In the genomic region with DNA sequence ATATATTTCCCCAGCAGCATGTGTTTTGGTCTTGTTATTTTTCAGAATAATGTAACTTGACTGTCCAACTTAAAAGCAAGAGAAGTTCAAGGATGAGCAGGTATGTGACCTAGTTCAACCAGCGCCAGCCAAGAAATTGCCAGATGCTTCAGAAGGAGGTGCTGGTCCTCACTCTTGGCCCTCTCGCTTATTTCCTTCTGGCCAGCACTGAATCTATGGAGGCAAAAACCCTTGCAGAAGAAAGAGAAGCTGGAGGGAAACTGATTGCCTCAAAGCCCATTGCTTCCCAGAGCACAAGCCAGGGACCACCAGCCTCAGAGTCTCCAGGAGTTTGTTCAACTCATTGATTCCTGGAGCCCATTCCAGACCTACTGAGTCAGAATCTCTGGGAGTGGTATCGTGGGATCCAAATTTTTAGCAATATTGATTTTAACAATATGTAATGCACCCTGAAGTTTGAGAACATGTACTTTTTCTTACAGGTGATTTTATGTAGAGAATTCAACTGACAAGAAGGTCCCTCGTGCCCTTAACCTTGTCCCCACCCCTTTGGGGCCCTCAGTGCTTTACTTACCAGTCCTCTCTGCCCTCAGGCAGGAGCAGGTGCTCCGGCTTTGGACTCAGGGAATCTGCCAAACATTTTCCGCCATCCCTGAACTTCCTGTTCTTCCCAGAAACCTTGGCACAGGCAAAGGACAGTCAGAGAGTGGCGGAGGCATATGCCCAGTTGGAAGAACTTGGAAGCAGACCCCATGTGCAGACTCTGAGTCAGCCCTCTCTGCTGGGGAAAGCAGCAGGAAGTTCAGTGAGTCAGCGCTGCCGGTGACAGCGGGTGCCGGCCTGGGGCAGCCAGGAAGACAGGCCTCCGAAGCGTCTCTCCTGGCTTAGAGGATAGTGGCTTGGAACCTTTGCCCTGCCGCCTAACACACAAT, we compare ENCODE assay signal across 10 cellular contexts. TPM values are rescaled to one million over a fixed set of nuclear protein-coding genes. Genes with fewer than 3 reads are reported as not detected.
DNase-seq lines count a peak whose midpoint lies in the region; ATAC-seq and TF ChIP-seq lines count a peak whose summit lies in the region.
"Had no signal": no experiment of that assay in that cellular context is flagged by ENCODE, and none has a peak within 500 bp of the region (broad histone marks: within the 10 kb centered on the region; RNA-seq: fewer than 3 reads in every experiment).

No MANE protein-coding gene starts in this region.

- H3K9me3 ChIP-seq in Loucy (ENCODE audit: insufficient read depth, low read depth, low read length): no peaks in the 10 kb centered on the region

- no peaks in the 10 kb centered on the region for H3K9me2 ChIP-seq in Loucy (replicated peaks; ENCODE audit: low read depth, low read length)

- no peaks in the 10 kb centered on the region for H4K20me1 ChIP-seq in Loucy (ENCODE audit: insufficient read depth, low read length, poor library complexity, severe bottlenecking)

- no peaks in the 10 kb centered on the region for H3K36me3 ChIP-seq in Loucy (ENCODE audit: insufficient read depth, low read length)

- H3K4me3 ChIP-seq in Loucy (ENCODE audit: low read length, poor library complexity, severe bottlenecking): no peak overlapping the region

- intact Hi-C loops in posterior vena cava (cut with DNase I): no loop called here

- ATAC-seq in foreskin keratinocyte: peak; percentile 90

- TF ChIP-seq CTCF in Loucy (conservative IDR thresholded peaks at IDR 0.05; ENCODE audit: low read length) (no peak), foreskin keratinocyte (conservative IDR thresholded peaks at IDR 0.05) (no peak)

- DNase-seq in activated CD4-positive, alpha-beta T cell treated with anti-CD3 and anti-CD28 coated beads for 4 hours: peak; percentile 21 to 25
- no peak for DNase-seq in activated CD4-positive, alpha-beta T cell treated with anti-CD3 and anti-CD28 coated beads, Interleukin-2, amount 50 U/mL, for 1 hour
- peak; percentile 29 for DNase-seq in activated T-cell treated with anti-CD3 and anti-CD28 coated beads, Interleukin-2, amount 50 U/mL, for 1 hour
- DNase-seq in foreskin keratinocyte: peak; percentile 74 to 86
- peak; percentile 92 for DNase-seq in posterior vena cava (ENCODE audit: low spot score)
- DNase-seq in NK-92 (lab: John Stamatoyannopoulos, UW; ENCODE audit: unreplicated experiment): no peak
- no peak for DNase-seq in activated CD4-positive, CD25-positive, alpha-beta regulatory T cell treated with anti-CD3 and anti-CD28 coated beads, Interleukin-2, amount 50 U/mL, for 72 hours
- DNase-seq: DND-41 had no signal

- no peaks in the 10 kb centered on the region for H3K79me2 ChIP-seq in Loucy (ENCODE audit: insufficient read depth, low read length)

- H3K27me3 ChIP-seq in Loucy (ENCODE audit: insufficient read depth, low read length, poor library complexity, severe bottlenecking): no peaks in the 10 kb centered on the region
- H3K27me3 ChIP-seq in foreskin keratinocyte: no peaks in the 10 kb centered on the region

- peak overlapping the region; percentile 41 for H3K27ac ChIP-seq in foreskin keratinocyte

- H2AFZ ChIP-seq in Loucy (ENCODE audit: low read length): peak overlapping the region; percentile 61; the same call in 1 of the 2 replicates

- peak overlapping the region; percentile 8 for H3K9ac ChIP-seq in Loucy (ENCODE audit: low read depth, low read length, poor library complexity, severe bottlenecking)

- no peaks in the 10 kb centered on the region for H3K4me1 ChIP-seq in Loucy (ENCODE audit: insufficient read depth, low read length, poor library complexity, severe bottlenecking)
- H3K4me1 ChIP-seq in foreskin keratinocyte: peaks cover 24% of the 10 kb centered on the region

- H3F3A ChIP-seq in Loucy (ENCODE audit: low read depth): no peaks in the 10 kb centered on the region

- H3K4me2 ChIP-seq in Loucy (ENCODE audit: low read depth, low read length, poor library complexity, severe bottlenecking): peak overlapping the region; percentile 21

RNA-seq across cellular contexts. Expression of gene BEST3, which starts 10.3 kb away (rescaled TPM):
- total RNA-seq in foreskin keratinocyte: 0.03 and 0.04 TPM in 2 replicates
- polyA plus RNA-seq in foreskin keratinocyte: 0.03 and 0.06 TPM in 2 replicates
- total RNA-seq in posterior vena cava: not detected
- total RNA-seq: subcutaneous adipose tissue had no signal

RNA-seq across cellular contexts. Expression of gene RAB3IP, which starts 49.9 kb away (rescaled TPM):
- 14.4 and 15.4 TPM in 2 replicates for total RNA-seq in foreskin keratinocyte
- polyA plus RNA-seq in foreskin keratinocyte: 11.3 and 15.9 TPM in 2 replicates
- 10 to 100 TPM in 1 of 2 donors, 1 to 10 TPM in 1; 6.2 to 12.1 TPM for total RNA-seq in posterior vena cava

Comparison
In these comparisons a context has a peak if more than half of its experiments do, and no peak if none do; other contexts are left out.
1. DNase-seq: peak in activated CD4-positive, alpha-beta T cell treated with anti-CD3 and anti-CD28 coated beads for 4 hours (2 of 2), activated T-cell treated with anti-CD3 and anti-CD28 coated beads, Interleukin-2, amount 50 U/mL, for 1 hour (single experiment), foreskin keratinocyte (2 of 2) and posterior vena cava (single experiment); none in activated CD4-positive, alpha-beta T cell treated with anti-CD3 and anti-CD28 coated beads, Interleukin-2, amount 50 U/mL, for 1 hour (single experiment), NK-92 (single experiment) and activated CD4-positive, CD25-positive, alpha-beta regulatory T cell treated with anti-CD3 and anti-CD28 coated beads, Interleukin-2, amount 50 U/mL, for 72 hours (single experiment).